1 cellular context compared by ENCODE assay signal in genomic region chr17:59423903-59424302, GRCh38.
TF ChIP-seq lines count a peak whose summit lies in the region.

No MANE protein-coding gene starts in this region.

TF ChIP-seq in H1, 55 proteins besides CTCF, POLR2A, EP300 and RAD21 (continued from another document):
- TF ChIP-seq, protein P1, sequence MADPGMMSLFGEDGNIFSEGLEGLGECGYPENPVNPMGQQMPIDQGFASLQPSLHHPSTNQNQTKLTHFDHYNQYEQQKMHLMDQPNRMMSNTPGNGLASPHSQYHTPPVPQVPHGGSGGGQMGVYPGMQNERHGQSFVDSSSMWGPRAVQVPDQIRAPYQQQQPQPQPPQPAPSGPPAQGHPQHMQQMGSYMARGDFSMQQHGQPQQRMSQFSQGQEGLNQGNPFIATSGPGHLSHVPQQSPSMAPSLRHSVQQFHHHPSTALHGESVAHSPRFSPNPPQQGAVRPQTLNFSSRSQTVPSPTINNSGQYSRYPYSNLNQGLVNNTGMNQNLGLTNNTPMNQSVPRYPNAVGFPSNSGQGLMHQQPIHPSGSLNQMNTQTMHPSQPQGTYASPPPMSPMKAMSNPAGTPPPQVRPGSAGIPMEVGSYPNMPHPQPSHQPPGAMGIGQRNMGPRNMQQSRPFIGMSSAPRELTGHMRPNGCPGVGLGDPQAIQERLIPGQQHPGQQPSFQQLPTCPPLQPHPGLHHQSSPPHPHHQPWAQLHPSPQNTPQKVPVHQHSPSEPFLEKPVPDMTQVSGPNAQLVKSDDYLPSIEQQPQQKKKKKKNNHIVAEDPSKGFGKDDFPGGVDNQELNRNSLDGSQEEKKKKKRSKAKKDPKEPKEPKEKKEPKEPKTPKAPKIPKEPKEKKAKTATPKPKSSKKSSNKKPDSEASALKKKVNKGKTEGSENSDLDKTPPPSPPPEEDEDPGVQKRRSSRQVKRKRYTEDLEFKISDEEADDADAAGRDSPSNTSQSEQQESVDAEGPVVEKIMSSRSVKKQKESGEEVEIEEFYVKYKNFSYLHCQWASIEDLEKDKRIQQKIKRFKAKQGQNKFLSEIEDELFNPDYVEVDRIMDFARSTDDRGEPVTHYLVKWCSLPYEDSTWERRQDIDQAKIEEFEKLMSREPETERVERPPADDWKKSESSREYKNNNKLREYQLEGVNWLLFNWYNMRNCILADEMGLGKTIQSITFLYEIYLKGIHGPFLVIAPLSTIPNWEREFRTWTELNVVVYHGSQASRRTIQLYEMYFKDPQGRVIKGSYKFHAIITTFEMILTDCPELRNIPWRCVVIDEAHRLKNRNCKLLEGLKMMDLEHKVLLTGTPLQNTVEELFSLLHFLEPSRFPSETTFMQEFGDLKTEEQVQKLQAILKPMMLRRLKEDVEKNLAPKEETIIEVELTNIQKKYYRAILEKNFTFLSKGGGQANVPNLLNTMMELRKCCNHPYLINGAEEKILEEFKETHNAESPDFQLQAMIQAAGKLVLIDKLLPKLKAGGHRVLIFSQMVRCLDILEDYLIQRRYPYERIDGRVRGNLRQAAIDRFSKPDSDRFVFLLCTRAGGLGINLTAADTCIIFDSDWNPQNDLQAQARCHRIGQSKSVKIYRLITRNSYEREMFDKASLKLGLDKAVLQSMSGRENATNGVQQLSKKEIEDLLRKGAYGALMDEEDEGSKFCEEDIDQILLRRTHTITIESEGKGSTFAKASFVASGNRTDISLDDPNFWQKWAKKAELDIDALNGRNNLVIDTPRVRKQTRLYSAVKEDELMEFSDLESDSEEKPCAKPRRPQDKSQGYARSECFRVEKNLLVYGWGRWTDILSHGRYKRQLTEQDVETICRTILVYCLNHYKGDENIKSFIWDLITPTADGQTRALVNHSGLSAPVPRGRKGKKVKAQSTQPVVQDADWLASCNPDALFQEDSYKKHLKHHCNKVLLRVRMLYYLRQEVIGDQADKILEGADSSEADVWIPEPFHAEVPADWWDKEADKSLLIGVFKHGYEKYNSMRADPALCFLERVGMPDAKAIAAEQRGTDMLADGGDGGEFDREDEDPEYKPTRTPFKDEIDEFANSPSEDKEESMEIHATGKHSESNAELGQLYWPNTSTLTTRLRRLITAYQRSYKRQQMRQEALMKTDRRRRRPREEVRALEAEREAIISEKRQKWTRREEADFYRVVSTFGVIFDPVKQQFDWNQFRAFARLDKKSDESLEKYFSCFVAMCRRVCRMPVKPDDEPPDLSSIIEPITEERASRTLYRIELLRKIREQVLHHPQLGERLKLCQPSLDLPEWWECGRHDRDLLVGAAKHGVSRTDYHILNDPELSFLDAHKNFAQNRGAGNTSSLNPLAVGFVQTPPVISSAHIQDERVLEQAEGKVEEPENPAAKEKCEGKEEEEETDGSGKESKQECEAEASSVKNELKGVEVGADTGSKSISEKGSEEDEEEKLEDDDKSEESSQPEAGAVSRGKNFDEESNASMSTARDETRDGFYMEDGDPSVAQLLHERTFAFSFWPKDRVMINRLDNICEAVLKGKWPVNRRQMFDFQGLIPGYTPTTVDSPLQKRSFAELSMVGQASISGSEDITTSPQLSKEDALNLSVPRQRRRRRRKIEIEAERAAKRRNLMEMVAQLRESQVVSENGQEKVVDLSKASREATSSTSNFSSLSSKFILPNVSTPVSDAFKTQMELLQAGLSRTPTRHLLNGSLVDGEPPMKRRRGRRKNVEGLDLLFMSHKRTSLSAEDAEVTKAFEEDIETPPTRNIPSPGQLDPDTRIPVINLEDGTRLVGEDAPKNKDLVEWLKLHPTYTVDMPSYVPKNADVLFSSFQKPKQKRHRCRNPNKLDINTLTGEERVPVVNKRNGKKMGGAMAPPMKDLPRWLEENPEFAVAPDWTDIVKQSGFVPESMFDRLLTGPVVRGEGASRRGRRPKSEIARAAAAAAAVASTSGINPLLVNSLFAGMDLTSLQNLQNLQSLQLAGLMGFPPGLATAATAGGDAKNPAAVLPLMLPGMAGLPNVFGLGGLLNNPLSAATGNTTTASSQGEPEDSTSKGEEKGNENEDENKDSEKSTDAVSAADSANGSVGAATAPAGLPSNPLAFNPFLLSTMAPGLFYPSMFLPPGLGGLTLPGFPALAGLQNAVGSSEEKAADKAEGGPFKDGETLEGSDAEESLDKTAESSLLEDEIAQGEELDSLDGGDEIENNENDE (IDR thresholded peaks at IDR 0.05; ENCODE audit: insufficient replicate concordance, low read length) = no peak
- TF ChIP-seq POU5F1 (IDR thresholded peaks at IDR 0.05; ENCODE audit: low read depth, low read length) = no peak
